In genomic region chr6:157800420-157801237, GRCh38 we compare ENCODE assay signal across 1 cellular context.
TF ChIP-seq lines count a peak whose summit lies in the region.

No MANE protein-coding gene starts in this region.

TF ChIP-seq in GM12878, 131 proteins besides CTCF, POLR2A, EP300 and RAD21 (continued from another document):
- TF ChIP-seq IRF4 (IDR thresholded peaks at IDR 0.05; ENCODE audit: low read depth, low read length): peak; percentile 97
- TF ChIP-seq ETV6 (conservative IDR thresholded peaks at IDR 0.05 in 1 of 2, IDR thresholded peaks at IDR 0.05 in 1 of 2; ENCODE audit: borderline replicate concordance in 1 of 2, low read depth in 1 of 2): peak in 1 of 2 experiments; percentile 88; a peak in 2 of 4 replicates
- TF ChIP-seq TCF3 (IDR thresholded peaks at IDR 0.05; ENCODE audit: borderline replicate concordance, insufficient read depth, low read depth, low read length): peak; percentile 77
- TF ChIP-seq RUNX3 (IDR thresholded peaks at IDR 0.05; ENCODE audit: low read length): peak; percentile 94
- TF ChIP-seq SP1 (IDR thresholded peaks at IDR 0.05; ENCODE audit: low read depth, low read length): peak; percentile 51
- TF ChIP-seq EED (IDR thresholded peaks at IDR 0.05; ENCODE audit: low read depth): peak; percentile 92
- no peak for TF ChIP-seq KLF5 (IDR thresholded peaks at IDR 0.05; ENCODE audit: partially characterized antibody)
- no peak for TF ChIP-seq CHD4 (IDR thresholded peaks at IDR 0.05)
- peak; percentile 81 for TF ChIP-seq SKIL (IDR thresholded peaks at IDR 0.05; ENCODE audit: low read depth, poor library complexity, severe bottlenecking)
- TF ChIP-seq BMI1 (IDR thresholded peaks at IDR 0.05; ENCODE audit: borderline replicate concordance): peak; percentile 58; the same call in 1 of the 2 replicates
- peak; percentile 64 to 74 for TF ChIP-seq BHLHE40 (IDR thresholded peaks at IDR 0.05; ENCODE audit: borderline replicate concordance in 1 of 2, low read depth in 2 of 2, low read length in 1 of 2)
- TF ChIP-seq FOXM1 (IDR thresholded peaks at IDR 0.05; ENCODE audit: low read depth, low read length): peak; percentile 67; the same call in 1 of the 2 replicates
- TF ChIP-seq NFIC (IDR thresholded peaks at IDR 0.05; ENCODE audit: low read depth, low read length): peak; percentile 90
- TF ChIP-seq MTA2 (IDR thresholded peaks at IDR 0.05; ENCODE audit: low read depth): peak; percentile 68
- peak; percentile 85; the same call in 1 of the 2 replicates for TF ChIP-seq JUND (IDR thresholded peaks at IDR 0.05; ENCODE audit: low read depth, low read length)
- TF ChIP-seq IKZF2 (IDR thresholded peaks at IDR 0.05): peak; percentile 96
- TF ChIP-seq WRNIP1 (IDR thresholded peaks at IDR 0.05; ENCODE audit: borderline replicate concordance, low read depth, low read length): no peak
- no peak for TF ChIP-seq SMC3 (IDR thresholded peaks at IDR 0.05; ENCODE audit: borderline replicate concordance, low read length)
- TF ChIP-seq JUNB (IDR thresholded peaks at IDR 0.05): peak; percentile 96
- TF ChIP-seq BCL11A (IDR thresholded peaks at IDR 0.05; ENCODE audit: low read depth, low read length): peak; percentile 97
- TF ChIP-seq CHD2 (IDR thresholded peaks at IDR 0.05; ENCODE audit: borderline replicate concordance, low read depth, low read length): peak; percentile 38; the same call in 1 of the 2 replicates
- TF ChIP-seq RCOR1 (conservative IDR thresholded peaks at IDR 0.05; ENCODE audit: low read depth, low read length): no peak
- TF ChIP-seq GABPA (IDR thresholded peaks at IDR 0.05; ENCODE audit: low read depth): 0 out of 2 replicates have a peak, but pooled peaks have one; percentile 49
- no peak for TF ChIP-seq FOXK2 (IDR thresholded peaks at IDR 0.05)
- TF ChIP-seq TBL1XR1 (IDR thresholded peaks at IDR 0.05; ENCODE audit: low read depth, low read length): 0 out of 2 replicates have a peak, but pooled peaks have one; percentile 15
- TF ChIP-seq NKRF (conservative IDR thresholded peaks at IDR 0.05): no peak
- peak; percentile 85 for TF ChIP-seq ATF2 (IDR thresholded peaks at IDR 0.05; ENCODE audit: low read length)
- 0 out of 4 replicates have a peak, but pooled peaks of 1 of the 2 experiments have one; percentile 36 for TF ChIP-seq CEBPB (IDR thresholded peaks at IDR 0.05; ENCODE audit: borderline replicate concordance in 1 of 2, low read depth in 2 of 2, low read length in 2 of 2)
- TF ChIP-seq SRF (IDR thresholded peaks at IDR 0.05; ENCODE audit: low read depth in 2 of 2, low read length in 2 of 2): peak; percentile 59 to 80
- 0 out of 2 replicates have a peak, but pooled peaks have one; percentile 58 for TF ChIP-seq NBN (IDR thresholded peaks at IDR 0.05)
- peak; percentile 85 for TF ChIP-seq MTA3 (IDR thresholded peaks at IDR 0.05; ENCODE audit: borderline replicate concordance, low read length)
- TF ChIP-seq ELK1 (IDR thresholded peaks at IDR 0.05; ENCODE audit: low read depth, low read length): no peak
- peak; percentile 15; the same call in 1 of the 2 replicates for TF ChIP-seq PKNOX1 (IDR thresholded peaks at IDR 0.05)
- TF ChIP-seq ZNF24 (IDR thresholded peaks at IDR 0.05): 0 out of 2 replicates have a peak, but pooled peaks have one; percentile 20
- TF ChIP-seq CREM (IDR thresholded peaks at IDR 0.05; ENCODE audit: low read depth): peak; percentile 61; the same call in 1 of the 2 replicates
- peak; percentile 74; the same call in 1 of the 2 replicates for TF ChIP-seq TCF12 (IDR thresholded peaks at IDR 0.05; ENCODE audit: low read depth, low read length)
- TF ChIP-seq E4F1 (IDR thresholded peaks at IDR 0.05; ENCODE audit: borderline replicate concordance, partially characterized antibody): no peak
- peak; percentile 83; the same call in 1 of the 2 replicates for TF ChIP-seq PAX5 (IDR thresholded peaks at IDR 0.05; ENCODE audit: borderline replicate concordance, low read depth, low read length)
- no peak for TF ChIP-seq NRF1 (conservative IDR thresholded peaks at IDR 0.05; ENCODE audit: low read depth, low read length)
- peak; percentile 43 for TF ChIP-seq MEF2B (IDR thresholded peaks at IDR 0.05; ENCODE audit: partially characterized antibody, poor library complexity, severe bottlenecking)
- peak; percentile 98 for TF ChIP-seq DPF2 (IDR thresholded peaks at IDR 0.05)
- 0 out of 2 replicates have a peak, but pooled peaks have one; percentile 18 for TF ChIP-seq NR2F1 (conservative IDR thresholded peaks at IDR 0.05)
- peak; percentile 71; the same call in 2 of the 3 replicates for TF ChIP-seq POU2F2 (IDR thresholded peaks at IDR 0.05; ENCODE audit: borderline replicate concordance, low read depth, low read length)
- no peak for TF ChIP-seq ZBTB33 (IDR thresholded peaks at IDR 0.05)
- TF ChIP-seq GATAD2B (conservative IDR thresholded peaks at IDR 0.05; ENCODE audit: low read depth): peak; percentile 47; the same call in 1 of the 2 replicates
- peak; percentile 57; the same call in 1 of the 2 replicates for TF ChIP-seq ATF7 (IDR thresholded peaks at IDR 0.05; ENCODE audit: low read depth)
- no peak for TF ChIP-seq CEBPZ (IDR thresholded peaks at IDR 0.05; ENCODE audit: low read depth, low read length)
- TF ChIP-seq EZH2 (IDR thresholded peaks at IDR 0.05; ENCODE audit: borderline replicate concordance, control insufficient read depth, low read depth, low read length): peak; percentile 80; the same call in 1 of the 2 replicates
